Comparison of ENCODE assay signal across 8 cellular contexts in the genomic region with DNA sequence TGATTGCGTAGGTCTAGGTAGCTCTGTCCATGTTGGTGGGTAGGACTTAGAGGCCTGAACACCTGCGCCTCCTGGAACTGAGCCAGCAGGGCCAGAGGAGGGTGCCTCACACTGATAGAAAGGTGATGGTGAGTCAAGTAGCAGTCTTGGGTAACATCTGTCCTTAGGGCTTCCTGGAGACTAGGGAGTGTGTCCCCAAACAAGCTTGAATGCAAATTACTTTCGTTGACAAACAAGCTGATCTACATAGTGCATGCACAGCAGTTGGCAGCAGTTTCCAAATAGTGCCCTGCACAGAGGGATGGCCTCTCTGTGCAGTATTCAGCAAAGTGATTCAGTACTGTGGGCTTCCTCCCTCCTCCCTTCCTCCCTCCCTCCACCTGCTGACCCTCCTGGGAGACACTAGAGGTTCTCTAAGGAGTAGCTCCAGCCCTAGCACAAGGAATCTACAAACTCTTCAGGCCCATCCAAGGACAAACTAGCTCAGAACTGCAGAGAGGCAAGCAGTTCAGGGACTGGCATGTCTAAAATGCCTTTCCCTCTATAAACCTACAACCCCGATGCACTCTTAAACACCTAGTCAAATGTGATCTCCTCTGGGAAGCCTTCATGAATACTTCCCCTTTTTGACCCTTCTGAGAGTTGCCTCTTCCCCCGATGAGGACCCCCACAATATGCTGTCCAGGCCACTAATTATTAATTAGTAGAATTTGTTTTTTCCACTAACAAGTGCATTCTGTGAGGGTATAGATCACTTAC.
DNase-seq lines count a peak whose midpoint lies in the region; ATAC-seq, FAIRE-seq and TF ChIP-seq lines count a peak whose summit lies in the region.

No MANE protein-coding gene starts in this region.

- H3K27ac Mint-ChIP-seq in activated CD4-positive, alpha-beta T cell treated with anti-CD3 and anti-CD28 coated beads, Interleukin-2, amount 10 ng/mL, durations not matched to agents 7 days and 5 days, result no peak overlapping the region

- FAIRE-seq in GM12891 (lab: Jason Lieb, UNC), result peak; percentile 96

- no peaks in the 10 kb centered on the region for H3K9me3 Mint-ChIP-seq in activated CD4-positive, alpha-beta T cell treated with anti-CD3 and anti-CD28 coated beads, Interleukin-2, amount 10 ng/mL, durations not matched to agents 7 days and 5 days

- H3K27me3 Mint-ChIP-seq in activated CD4-positive, alpha-beta T cell treated with anti-CD3 and anti-CD28 coated beads, Interleukin-2, amount 10 ng/mL, durations not matched to agents 7 days and 5 days, result peaks cover 7% of the 10 kb centered on the region

- no peaks in the 10 kb centered on the region for H3K4me1 Mint-ChIP-seq in activated CD4-positive, alpha-beta T cell treated with anti-CD3 and anti-CD28 coated beads, Interleukin-2, amount 10 ng/mL, durations not matched to agents 7 days and 5 days

- H3K36me3 Mint-ChIP-seq in activated CD4-positive, alpha-beta T cell treated with anti-CD3 and anti-CD28 coated beads, Interleukin-2, amount 10 ng/mL, durations not matched to agents 7 days and 5 days (ENCODE audit: low read depth), result no peaks in the 10 kb centered on the region

- TF ChIP-seq POLR2A in GM12891 (IDR thresholded peaks at IDR 0.05; ENCODE audit: low read depth, low read length), result peak; percentile 23; the same call in 1 of the 2 replicates

- no peak overlapping the region for H3K4me3 Mint-ChIP-seq in activated CD4-positive, alpha-beta T cell treated with anti-CD3 and anti-CD28 coated beads, Interleukin-2, amount 10 ng/mL, durations not matched to agents 7 days and 5 days

- ATAC-seq in GM21360 (IDR thresholded peaks at IDR 0.05; ENCODE audit: unreplicated experiment) (peak; percentile 75), HG03469 (IDR thresholded peaks at IDR 0.05; ENCODE audit: unreplicated experiment) (peak; percentile 69)

- CTCF ChIA-PET in activated CD4-positive, alpha-beta T cell treated with anti-CD3 and anti-CD28 coated beads, Interleukin-2, amount 10 ng/mL, durations not matched to agents 7 days and 5 days (lab: Charles Lee), result interaction anchor here (1.0 kb wide), 1 partner anchor 9 kb away, joined by 3 read pairs; no protein-coding TSS in a partner anchor

- POLR2A ChIA-PET in activated CD4-positive, alpha-beta T cell treated with anti-CD3 and anti-CD28 coated beads, Interleukin-2, amount 10 ng/mL, durations not matched to agents 7 days and 5 days (lab: Charles Lee), result no interaction called here

- DNase-seq in GM12891 (ENCODE audit: insufficient read length, low spot score) (no peak), SW480 (ENCODE audit: low spot score) (peak; percentile 49), T1000 (lab: John Stamatoyannopoulos, UW) (no peak), NCI-H1694 (lab: John Stamatoyannopoulos, UW) (no peak), putamen (ENCODE audit: low spot score) (no peak)
- DNase-seq in activated CD4-positive, alpha-beta T cell treated with anti-CD3 and anti-CD28 coated beads, Interleukin-2, amount 10 ng/mL, durations not matched to agents 7 days and 5 days, result no peak

TF ChIP-seq in GM12891, 5 proteins besides CTCF, POLR2A, EP300 and RAD21:
- TF ChIP-seq PAX5 (IDR thresholded peaks at IDR 0.05; ENCODE audit: insufficient read depth, low read length, severe bottlenecking), result no peak
- TF ChIP-seq POLR2AphosphoS5 (IDR thresholded peaks at IDR 0.05; ENCODE audit: low read depth, low read length), result peak; percentile 37; the same call in 1 of the 2 replicates
- TF ChIP-seq POU2F2 (IDR thresholded peaks at IDR 0.05; ENCODE audit: low read depth, low read length), result peak; percentile 84; the same call in 1 of the 2 replicates
- no peak for TF ChIP-seq TAF1 (IDR thresholded peaks at IDR 0.05; ENCODE audit: low read depth, low read length)
- no peak for TF ChIP-seq SPI1 (IDR thresholded peaks at IDR 0.05; ENCODE audit: low read depth, low read length)
